In genomic region chr7:5333121-5334050, GRCh38 we compare ENCODE assay signal across 25 cellular contexts. TPM values are rescaled to one million over a fixed set of nuclear protein-coding genes. Genes with fewer than 3 reads are reported as not detected.
DNase-seq lines count a peak whose midpoint lies in the region; ATAC-seq and TF ChIP-seq lines count a peak whose summit lies in the region.
"Had no signal": no experiment of that assay in that cellular context is flagged by ENCODE, and none has a peak within 500 bp of the region (broad histone marks: within the 10 kb centered on the region; RNA-seq: fewer than 3 reads in every experiment).

No MANE protein-coding gene starts in this region.

- intact Hi-C loops in Panc1 (cut with micrococcal nuclease; ENCODE audit: unreplicated experiment): no loop called here
- intact Hi-C loops in PC-3 (cut with micrococcal nuclease): no loop called here

- CTCF ChIA-PET in Panc1 (lab: Charles Lee): no interaction called here
- CTCF ChIA-PET in PC-3 (lab: Charles Lee): no interaction called here

- H3K4me3 Mint-ChIP-seq in endothelial cell (ENCODE audit: unreplicated experiment): peak overlapping the region; percentile 56
- no peak overlapping the region for H3K4me3 Mint-ChIP-seq in immature natural killer cell
- no peak overlapping the region for H3K4me3 Mint-ChIP-seq in mesothelial cell of epicardium
- H3K4me3 Mint-ChIP-seq: activated CD4-positive, alpha-beta T cell treated with anti-CD3 and anti-CD28 coated beads for 36 hours; nephron progenitor cell; stimulated activated effector memory CD8-positive, alpha-beta T cell treated with anti-CD3 and anti-CD28 coated beads, Interleukin-12 subunit alpha, Interleukin-12 subunit beta, amount 100 ng/mL, for 72 hours had no signal

- H3K4me2 ChIP-seq in osteoblast (ENCODE audit: insufficient read depth, low read length) (no peak overlapping the region), PC-3 (ENCODE audit: low read length) (no peak overlapping the region)

- no peaks in the 10 kb centered on the region for H3K9me2 ChIP-seq in PC-3 (replicated peaks; ENCODE audit: low read length)

- H3K9me3 ChIP-seq in Panc1 (ENCODE audit: control insufficient read depth, insufficient read depth, low read depth, low read length) (no peaks in the 10 kb centered on the region), osteoblast (ENCODE audit: low read depth, low read length) (no peaks in the 10 kb centered on the region), PC-3 (ENCODE audit: low read length) (no peaks in the 10 kb centered on the region)
- H3K9me3 ChIP-seq: Caco-2, right lobe of liver, uterus had no signal

- H3K27me3 Mint-ChIP-seq in endothelial cell (ENCODE audit: unreplicated experiment) (no peaks in the 10 kb centered on the region), immature natural killer cell (ENCODE audit: low read depth in 3 of 3) (peaks cover 5 to 8% (median 6%) of the 10 kb centered on the region in 3 donors), mesothelial cell of epicardium (ENCODE audit: low read depth) (no peaks in the 10 kb centered on the region)
- H3K27me3 Mint-ChIP-seq: activated CD4-positive, alpha-beta T cell treated with anti-CD3 and anti-CD28 coated beads for 36 hours had no signal

- DNase-seq in GM12865 (ENCODE audit: low read depth) (peak; percentile 41), Panc1 (ENCODE audit: low read depth, low spot score) (no peak), endothelial cell (ENCODE audit: low spot score) (no peak), osteoblast (ENCODE audit: insufficient read length, low spot score, missing footprints) (peak; percentile 69), immature natural killer cell (no peak), PC-3 (no peak), mesothelial cell of epicardium (ENCODE audit: low spot score in 2 of 2, unreplicated experiment in 2 of 2) (no peak)
- DNase-seq in stimulated activated naive CD4-positive, alpha-beta T cell (lab: John Stamatoyannopoulos, UW): no peak
- DNase-seq: activated CD4-positive, alpha-beta T cell treated with anti-CD3 and anti-CD28 coated beads for 36 hours; activated effector memory CD4-positive, alpha-beta T cell treated with anti-CD3 and anti-CD28 coated beads, Interleukin-2, amount 50 U/mL, for 16 hours; Caco-2; DND-41; GOT3; NCI-H1092; NCI-H187; NCI-H526; nephron progenitor cell; posterior cingulate gyrus; right lobe of liver; stimulated activated CD4-positive, alpha-beta T cell treated with anti-CD3 and anti-CD28 coated beads, Interleukin-4, amount 100 ng/mL, for 24 hours had no signal

- H3K36me3 Mint-ChIP-seq in endothelial cell (ENCODE audit: low read depth, unreplicated experiment) (peaks cover 51% of the 10 kb centered on the region), immature natural killer cell (peaks cover 35 to 49% (median 42%) of the 10 kb centered on the region in 3 donors), mesothelial cell of epicardium (peaks cover 57% of the 10 kb centered on the region)

- peaks cover 7% of the 10 kb centered on the region; the same call in 1 of the 2 replicates for H3K36me3 ChIP-seq in Panc1 (ENCODE audit: control insufficient read depth, insufficient read depth, low read length)
- H3K36me3 ChIP-seq in osteoblast (ENCODE audit: insufficient read depth, low read length): peaks cover 68% of the 10 kb centered on the region
- peaks cover 3% of the 10 kb centered on the region; the same call in 1 of the 2 replicates for H3K36me3 ChIP-seq in PC-3 (ENCODE audit: low read depth, low read length)
- H3K36me3 ChIP-seq: uterus had no signal

- H2AFZ ChIP-seq in osteoblast (ENCODE audit: low read length): no peak overlapping the region
- H2AFZ ChIP-seq in PC-3 (ENCODE audit: low read length): no peak overlapping the region

- H3K9me3 Mint-ChIP-seq in endothelial cell (ENCODE audit: unreplicated experiment): no peaks in the 10 kb centered on the region
- H3K9me3 Mint-ChIP-seq in immature natural killer cell: peaks cover 2 to 15% (median 9%) of the 10 kb centered on the region in 6 donors
- H3K9me3 Mint-ChIP-seq in mesothelial cell of epicardium: peaks cover 18% of the 10 kb centered on the region

- POLR2A ChIA-PET in Panc1 (lab: Charles Lee) (no interaction called here), PC-3 (lab: Charles Lee; ENCODE audit: unreplicated experiment) (no interaction called here)

- peaks cover 36% of the 10 kb centered on the region for H4K20me1 ChIP-seq in osteoblast (ENCODE audit: insufficient read depth, low read length)
- no peaks in the 10 kb centered on the region for H4K20me1 ChIP-seq in PC-3 (ENCODE audit: low read length)

- H3K9ac ChIP-seq in PC-3 (ENCODE audit: low read length): no peak overlapping the region

- H3K4me1 Mint-ChIP-seq in endothelial cell (ENCODE audit: unreplicated experiment): no peaks in the 10 kb centered on the region
- peaks cover 15 to 34% of the 10 kb centered on the region in 2 donors for H3K4me1 Mint-ChIP-seq in immature natural killer cell
- no peaks in the 10 kb centered on the region for H3K4me1 Mint-ChIP-seq in mesothelial cell of epicardium
- H3K4me1 Mint-ChIP-seq: nephron progenitor cell had no signal

- H3K4me1 ChIP-seq in Panc1 (ENCODE audit: control insufficient read depth, insufficient read depth, low read length) (no peaks in the 10 kb centered on the region), osteoblast (ENCODE audit: insufficient read depth, low read length) (no peaks in the 10 kb centered on the region), PC-3 (ENCODE audit: insufficient read depth, low read length) (no peaks in the 10 kb centered on the region)
- H3K4me1 ChIP-seq: Caco-2, right lobe of liver, suprapubic skin, uterus had no signal

- H3K79me2 ChIP-seq in osteoblast (ENCODE audit: insufficient read depth, low read length) (peaks cover 65% of the 10 kb centered on the region), PC-3 (ENCODE audit: low read length) (no peaks in the 10 kb centered on the region)

- no peaks in the 10 kb centered on the region for H3F3A ChIP-seq in PC-3 (ENCODE audit: low read length, unreplicated experiment)

- H3K27me3 ChIP-seq in Panc1 (ENCODE audit: control insufficient read depth, insufficient read depth, low read length) (no peaks in the 10 kb centered on the region), osteoblast (ENCODE audit: insufficient read depth, low read length) (no peaks in the 10 kb centered on the region), PC-3 (ENCODE audit: low read length) (no peaks in the 10 kb centered on the region)
- H3K27me3 ChIP-seq: right lobe of liver, suprapubic skin, uterus had no signal

- in situ Hi-C loops in Panc1 (cut with HindIII; ENCODE audit: low pct_unique_long_range_greater_than_20kb, low sequenced_read_pairs): no loop called here

- BruUV-seq in Panc1 (replicated peaks; lab: Mats Ljungman, UMichigan): no TSS peak
- no TSS peak for BruUV-seq in PC-3 (replicated peaks; lab: Mats Ljungman, UMichigan)

- TF ChIP-seq CTCF in GM12865 (IDR thresholded peaks at IDR 0.05; ENCODE audit: insufficient read depth, low read depth, low read length, missing control alignments) (no peak), Panc1 (IDR thresholded peaks at IDR 0.05) (no peak), endothelial cell (IDR thresholded peaks at IDR 0.05; ENCODE audit: unreplicated experiment) (no peak), osteoblast (IDR thresholded peaks at IDR 0.05; ENCODE audit: extremely low read depth, low read depth, low read length) (no peak), PC-3 (conservative IDR thresholded peaks at IDR 0.05; ENCODE audit: low read depth, low read length) (no peak), mesothelial cell of epicardium (IDR thresholded peaks at IDR 0.05; ENCODE audit: unreplicated experiment) (no peak)

- peak; percentile 51 for ATAC-seq in Panc1
- ATAC-seq in PC-3: no peak; the same call in none of the 2 replicates
- ATAC-seq: activated CD4-positive, alpha-beta T cell treated with anti-CD3 and anti-CD28 coated beads for 36 hours; stimulated activated effector memory CD8-positive, alpha-beta T cell treated with anti-CD3 and anti-CD28 coated beads, Interleukin-12 subunit alpha, Interleukin-12 subunit beta, amount 100 ng/mL, for 72 hours had no signal

- H3K4me3 ChIP-seq in GM12865 (ENCODE audit: low read depth, low read length) (no peak overlapping the region), Panc1 (ENCODE audit: low read depth in 2 of 2, low read length in 2 of 2) (no peak overlapping the region), osteoblast (ENCODE audit: insufficient read depth, low read length) (no peak overlapping the region), PC-3 (ENCODE audit: low read length) (no peak overlapping the region)
- H3K4me3 ChIP-seq: right lobe of liver, SK-N-MC, suprapubic skin, uterus had no signal

- H3K27ac Mint-ChIP-seq in endothelial cell (ENCODE audit: unreplicated experiment) (no peak overlapping the region), immature natural killer cell (no peak overlapping the region), mesothelial cell of epicardium (no peak overlapping the region)
- H3K27ac Mint-ChIP-seq: activated CD4-positive, alpha-beta T cell treated with anti-CD3 and anti-CD28 coated beads for 36 hours; nephron progenitor cell had no signal

- H3K27ac ChIP-seq in Panc1 (ENCODE audit: low read length) (no peak overlapping the region), osteoblast (ENCODE audit: low read depth, low read length) (no peak overlapping the region), PC-3 (ENCODE audit: low read length) (no peak overlapping the region)
- H3K27ac ChIP-seq: C4-2B, right lobe of liver, SK-N-MC, suprapubic skin, uterus had no signal

RNA-seq across cellular contexts. Expression of gene SLC29A4, which starts 50.6 kb away (rescaled TPM):
- 38.9 TPM for total RNA-seq in Panc1 (2021; ENCODE audit: unreplicated experiment)
- 83.6 TPM for polyA plus RNA-seq in Panc1 (2012; ENCODE audit: insufficient read length)
- 6.4 TPM for total RNA-seq in endothelial cell (ENCODE audit: unreplicated experiment)
- 0.88 and 1.1 TPM in 2 replicates for total RNA-seq in osteoblast
- under 1 TPM in 2 of 3 donors, not detected in 1; 0.51 to 0.99 TPM for polyA plus RNA-seq in immature natural killer cell
- 6.7 and 8.9 TPM in 2 replicates for total RNA-seq in PC-3 (2014; rRNA removed)
- 33.6 to 37.9 TPM (median 33.9 TPM) in 3 replicates for total RNA-seq in mesothelial cell of epicardium

Comparison
In these comparisons a context has a peak if more than half of its experiments do, and no peak if none do; other contexts are left out.
1. DNase-seq: peak in GM12865 (single experiment) and osteoblast (single experiment); none in Panc1 (single experiment), endothelial cell (single experiment), immature natural killer cell (0 of 3), PC-3 (single experiment), mesothelial cell of epicardium (0 of 2) and stimulated activated naive CD4-positive, alpha-beta T cell (0 of 6).